8 cellular contexts compared by ENCODE assay signal in the genomic region with DNA sequence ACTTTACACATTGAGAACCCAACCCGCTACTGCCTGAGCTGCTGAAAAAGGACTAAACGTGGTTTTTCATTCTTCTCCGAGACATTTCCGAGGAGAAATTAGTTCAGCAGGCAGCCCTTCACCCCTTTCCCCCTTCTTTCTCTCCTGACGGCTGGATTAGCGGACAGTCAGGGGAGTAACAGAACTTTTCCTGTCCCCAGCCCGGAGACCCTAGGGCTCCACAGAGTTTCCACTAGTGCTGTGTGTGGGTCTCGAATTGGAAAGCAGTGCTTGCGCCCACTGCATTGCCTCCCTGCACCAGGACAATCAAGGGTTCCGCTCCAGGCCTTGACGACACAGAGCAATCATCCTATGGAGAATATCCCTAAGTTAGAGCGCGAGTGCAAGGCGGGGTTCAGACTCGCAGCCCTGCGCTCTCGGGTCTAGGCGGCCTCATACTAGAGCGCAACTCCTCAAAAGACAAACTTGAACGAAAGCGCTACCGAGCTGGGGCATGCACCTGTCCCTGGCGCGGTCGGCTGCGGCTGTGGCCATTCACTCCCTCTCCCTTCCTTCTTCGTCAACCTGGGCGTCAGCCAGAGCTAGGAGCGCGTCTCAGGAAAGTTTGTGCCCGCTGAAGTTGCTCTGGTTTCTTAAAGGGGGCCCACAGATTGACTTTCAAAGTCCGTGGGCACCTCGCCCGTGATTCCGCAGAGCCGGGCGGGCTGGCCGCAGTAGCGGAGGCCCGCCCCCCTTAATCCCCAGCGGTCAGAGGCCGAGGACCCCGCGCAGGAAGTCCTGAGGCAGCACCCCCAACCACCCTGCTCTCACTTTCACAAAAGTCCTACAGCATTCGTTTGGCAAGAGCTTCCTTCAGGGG. TPM values are rescaled to one million over a fixed set of nuclear protein-coding genes. Genes with fewer than 3 reads are reported as not detected.
DNase-seq lines count a peak whose midpoint lies in the region; ATAC-seq and TF ChIP-seq lines count a peak whose summit lies in the region.

No MANE protein-coding gene starts in this region.

- peaks cover 9 to 52% of the 10 kb centered on the region in 2 experiments for H3K79me1 ChIP-seq in IMR-90 (ENCODE audit: low read depth in 1 of 2, low read length in 2 of 2)
- no peaks in the 10 kb centered on the region for H3K79me1 ChIP-seq in mesendoderm (ENCODE audit: low read length)

- H3K79me2 ChIP-seq in mesendoderm (ENCODE audit: control insufficient read depth, insufficient read depth, low read length): no peaks in the 10 kb centered on the region

- H3K23ac ChIP-seq in IMR-90 (ENCODE audit: low read depth, low read length) (peak overlapping the region; percentile 94), mesendoderm (ENCODE audit: low read length) (peak overlapping the region; percentile 85)

- peak; percentile 44 for DNase-seq in ACHN
- DNase-seq in IMR-90: peak; percentile 57
- DNase-seq in dorsolateral prefrontal cortex: no peak
- peak; percentile 27 for DNase-seq in mesendoderm
- no peak for DNase-seq in superior temporal gyrus (ENCODE audit: extremely low spot score)
- no peak for DNase-seq in substantia nigra (lab: John Stamatoyannopoulos, UW)
- no peak for DNase-seq in NOMO-1 treated with DMSO at 0.1 percent for 48 hours (lab: John Stamatoyannopoulos, UW; ENCODE audit: unreplicated experiment)

- 5% methylated on average over 11 of the region's 45 CpGs; no CpG with 5 or more reads in 1 of the 2 experiments for WGBS in IMR-90 (ENCODE audit: extremely low coverage in 2 of 2, insufficient read length in 1 of 2), 2 experiments
- no CpG with 5 or more reads among the region's 45 CpGs for WGBS in mesendoderm (ENCODE audit: extremely low coverage, insufficient coverage, low lambda C conversion rate)

- ATAC-seq in IMR-90 (ENCODE audit: low read depth) (peak; percentile 19), GM19467 (IDR thresholded peaks at IDR 0.05; ENCODE audit: unreplicated experiment) (no peak)

- in situ Hi-C loops in ACHN (cut with HindIII; ENCODE audit: low pct_ligation_motif_present, low pct_unique_long_range_greater_than_20kb, low sequenced_read_pairs): loop anchor here (25.0 kb wide), 1 partner anchor 505 kb away; no protein-coding TSS in a partner anchor
- in situ Hi-C loops in IMR-90 (cut with MboI; ENCODE audit: low sequenced_read_pairs): loop anchor here (10.0 kb wide), 1 partner anchor 233 kb away; no protein-coding TSS in a partner anchor

- H3K9me3 ChIP-seq in IMR-90 (ENCODE audit: control insufficient read depth, insufficient read depth, low read length): no peaks in the 10 kb centered on the region

- no peak overlapping the region for H2BK15ac ChIP-seq in IMR-90 (ENCODE audit: low read depth, low read length)
- no peak overlapping the region for H2BK15ac ChIP-seq in mesendoderm (replicated peaks; ENCODE audit: low read depth)

- peak overlapping the region; percentile 4 for H2BK20ac ChIP-seq in IMR-90 (ENCODE audit: low read depth, low read length)

- CTCF ChIA-PET in IMR-90 (lab: Yijun Ruan, JAX): interaction anchor here (0.8 kb wide), 2 partner anchors 503 to 837 kb away, joined by 3 read pairs; no protein-coding TSS in a partner anchor

- H3K9ac ChIP-seq in IMR-90 (ENCODE audit: low read depth, low read length) (peak overlapping the region; percentile 94), mesendoderm (ENCODE audit: low read length) (peak overlapping the region; percentile 41)

- H2AK5ac ChIP-seq in IMR-90 (ENCODE audit: low read depth, low read length) (peak overlapping the region; percentile 6; the same call in 1 of the 2 replicates), mesendoderm (ENCODE audit: low read length) (no peak overlapping the region)

- H3K9me1 ChIP-seq in IMR-90 (ENCODE audit: insufficient read depth, low read length): peaks cover 16% of the 10 kb centered on the region

- H3K4me2 ChIP-seq in IMR-90 (ENCODE audit: low read depth, low read length): peak overlapping the region; percentile 92
- H3K4me2 ChIP-seq in mesendoderm (ENCODE audit: low read length): peak overlapping the region; percentile 67

- intact Hi-C loops in IMR-90 (cut with micrococcal nuclease) (loop anchor here (1.0 to 5.0 kb wide), 3 partner anchors 235 to 607 kb away; no protein-coding TSS in a partner anchor), dorsolateral prefrontal cortex (cut with DNase I) (loop anchor here in 1 of 2 donors (10.0 kb wide), 2 partner anchors 243 to 547 kb away; partner anchors contain the start of gene TTC32)

- H4K8ac ChIP-seq in IMR-90 (ENCODE audit: low read depth in 2 of 2, low read length in 2 of 2) (peak overlapping the region; percentile 44 to 80; a peak in 2 of 4 replicates), mesendoderm (ENCODE audit: low read depth, low read length) (no peak overlapping the region)

- H3K4me3 ChIP-seq in IMR-90 (ENCODE audit: insufficient read depth, low read depth, low read length): peak overlapping the region; percentile 88
- H3K4me3 ChIP-seq in dorsolateral prefrontal cortex: peak overlapping the region in 57 of 59 donors; percentile 17 to 67 (median 42)
- no peak overlapping the region for H3K4me3 ChIP-seq in mesendoderm (ENCODE audit: low read length)

- H2AK9ac ChIP-seq in IMR-90 (replicated peaks; ENCODE audit: low read depth, low read length, poor library complexity): peak overlapping the region; percentile 87

- H2BK5ac ChIP-seq in IMR-90 (ENCODE audit: low read depth, low read length, poor library complexity, severe bottlenecking) (peak overlapping the region; percentile 72), mesendoderm (ENCODE audit: low read length) (no peak overlapping the region)

- dilution Hi-C loops in IMR-90 (cut with HindIII; ENCODE audit: low sequenced_read_pairs, unreplicated experiment): no loop called here

- peaks cover 16% of the 10 kb centered on the region; the same call in 1 of the 2 replicates for H3K36me3 ChIP-seq in IMR-90 (ENCODE audit: control insufficient read depth, insufficient read depth, low read length)
- H3K36me3 ChIP-seq in mesendoderm (ENCODE audit: control insufficient read depth, insufficient read depth, low read length): no peaks in the 10 kb centered on the region

- H3K18ac ChIP-seq in IMR-90 (ENCODE audit: low read depth, low read length): peak overlapping the region; percentile 69
- no peak overlapping the region for H3K18ac ChIP-seq in mesendoderm (ENCODE audit: low read length)

- TF ChIP-seq POLR2A in IMR-90 (IDR thresholded peaks at IDR 0.05; ENCODE audit: low read depth, low read length): no peak

- TF ChIP-seq CTCF in IMR-90 (conservative IDR thresholded peaks at IDR 0.05; ENCODE audit: low read depth, low read length) (no peak), dorsolateral prefrontal cortex (IDR thresholded peaks at IDR 0.05 in 54 of 56, conservative IDR thresholded peaks at IDR 0.05 in 2 of 56; ENCODE audit: low read depth in 1 of 56, partially characterized antibody in 56 of 56) (no peak)

- peak overlapping the region; percentile 80 for H3K56ac ChIP-seq in IMR-90 (ENCODE audit: extremely low read depth, insufficient read depth, low read length)
- no peak overlapping the region for H3K56ac ChIP-seq in mesendoderm (ENCODE audit: low read length)

- peaks cover 40% of the 10 kb centered on the region for H4K20me1 ChIP-seq in IMR-90 (ENCODE audit: insufficient read depth, low read length)

- H2AFZ ChIP-seq in IMR-90 (replicated peaks; ENCODE audit: low read length, poor library complexity): peak overlapping the region; percentile 77

- peak overlapping the region; percentile 79 for H2BK120ac ChIP-seq in IMR-90 (ENCODE audit: low read depth, low read length)
- H2BK120ac ChIP-seq in mesendoderm (ENCODE audit: low read depth, low read length): no peak overlapping the region

- H3K4ac ChIP-seq in IMR-90 (ENCODE audit: low read depth, low read length): peak overlapping the region; percentile 91
- no peak overlapping the region for H3K4ac ChIP-seq in mesendoderm (ENCODE audit: low read depth, low read length)

- H3K27ac ChIP-seq in IMR-90 (ENCODE audit: insufficient read depth, low read length) (peak overlapping the region; percentile 84), dorsolateral prefrontal cortex (peak overlapping the region in 9 of 59 donors; percentile 10 to 85 (median 28)), mesendoderm (ENCODE audit: low read depth, low read length) (no peak overlapping the region), substantia nigra (ENCODE audit: low read depth, low read length, poor library complexity, severe bottlenecking) (no peak overlapping the region)

- peak overlapping the region; percentile 17; the same call in 1 of the 2 replicates for H4K5ac ChIP-seq in IMR-90 (ENCODE audit: low read depth, low read length)
- H4K5ac ChIP-seq in mesendoderm (ENCODE audit: low read length): no peak overlapping the region

- TF ChIP-seq RAD21 in IMR-90 (IDR thresholded peaks at IDR 0.05; ENCODE audit: low read length): no peak

- BruUV-seq in IMR-90 (replicated peaks; lab: Mats Ljungman, UMichigan): TSS peak; percentile 12

- peak overlapping the region; percentile 95 for H3K14ac ChIP-seq in IMR-90 (replicated peaks; ENCODE audit: low read depth, low read length)

- peaks cover 16% of the 10 kb centered on the region for H3K4me1 ChIP-seq in IMR-90 (ENCODE audit: control insufficient read depth, insufficient read depth, low read length)
- peaks cover 7% of the 10 kb centered on the region for H3K4me1 ChIP-seq in mesendoderm (ENCODE audit: control insufficient read depth, low read depth, low read length)

- POLR2A ChIA-PET in IMR-90 (lab: Charles Lee; ENCODE audit: unreplicated experiment): interaction anchor here (0.6 to 1.0 kb wide), 4 partner anchors 9 to 254 kb away, joined by 3 to 10 read pairs (median 6); no protein-coding TSS in a partner anchor

- H3K27me3 ChIP-seq in IMR-90 (ENCODE audit: control insufficient read depth, insufficient read depth, low read length) (no peaks in the 10 kb centered on the region), dorsolateral prefrontal cortex (peaks cover 18 to 100% (median 97%) of the 10 kb centered on the region in 45 donors), mesendoderm (ENCODE audit: insufficient read depth, low read length, poor library complexity) (peaks cover 91% of the 10 kb centered on the region)

- peak overlapping the region; percentile 79 for H4K91ac ChIP-seq in IMR-90 (ENCODE audit: insufficient read depth, low read depth, low read length)

TF ChIP-seq in IMR-90, 13 proteins besides CTCF, POLR2A, EP300 and RAD21 (continues in another document):
- no peak for TF ChIP-seq FOS (IDR thresholded peaks at IDR 0.05; ENCODE audit: low read depth, low read length)
- TF ChIP-seq CHD1 (IDR thresholded peaks at IDR 0.05; ENCODE audit: low read depth, low read length): no peak
- TF ChIP-seq RCOR1 (IDR thresholded peaks at IDR 0.05; ENCODE audit: insufficient replicate concordance, low read length): no peak
- no peak for TF ChIP-seq RFX5 (IDR thresholded peaks at IDR 0.05; ENCODE audit: low read depth, low read length)
- no peak for TF ChIP-seq MAFK (IDR thresholded peaks at IDR 0.05; ENCODE audit: low read depth, low read length)

RNA-seq across cellular contexts. Expression of gene OSR1, which starts 0.8 kb away (rescaled TPM):
- total RNA-seq in IMR-90 (2012; rRNA removed) (12.4 and 14.7 TPM in 2 replicates), dorsolateral prefrontal cortex (10 to 100 TPM in 2 of 120 experiments, 1 to 10 TPM in 62, under 1 TPM in 52, not detected in 4; 0.20 to 10.9 (median 1.1) TPM)
- polyA plus RNA-seq in IMR-90 (2012; rRNA removed): 48.0 and 51.9 TPM in 2 replicates
- 31.5 and 51.7 TPM in 2 replicates for polyA plus RNA-seq in IMR-90 (2012; cell fraction: cytosol; rRNA removed)
- 67.0 and 99.5 TPM in 2 replicates for polyA plus RNA-seq in IMR-90 (2012; cell fraction: nucleus; rRNA removed; ENCODE audit: low replicate concordance)
- polyA plus RNA-seq in mesendoderm (2013, experiment 1 of 2): 0.04 TPM
- polyA plus RNA-seq in mesendoderm (2013, experiment 2 of 2): 0.08 TPM

Comparison
In these comparisons a context has a peak if more than half of its experiments do, and no peak if none do; other contexts are left out.
1. DNase-seq: peak in ACHN (single experiment), IMR-90 (single experiment) and mesendoderm (single experiment); none in dorsolateral prefrontal cortex (0 of 10), superior temporal gyrus (single experiment), substantia nigra (0 of 49) and NOMO-1 treated with DMSO at 0.1 percent for 48 hours (single experiment).